10 cellular contexts compared by ENCODE assay signal in the genomic region with DNA sequence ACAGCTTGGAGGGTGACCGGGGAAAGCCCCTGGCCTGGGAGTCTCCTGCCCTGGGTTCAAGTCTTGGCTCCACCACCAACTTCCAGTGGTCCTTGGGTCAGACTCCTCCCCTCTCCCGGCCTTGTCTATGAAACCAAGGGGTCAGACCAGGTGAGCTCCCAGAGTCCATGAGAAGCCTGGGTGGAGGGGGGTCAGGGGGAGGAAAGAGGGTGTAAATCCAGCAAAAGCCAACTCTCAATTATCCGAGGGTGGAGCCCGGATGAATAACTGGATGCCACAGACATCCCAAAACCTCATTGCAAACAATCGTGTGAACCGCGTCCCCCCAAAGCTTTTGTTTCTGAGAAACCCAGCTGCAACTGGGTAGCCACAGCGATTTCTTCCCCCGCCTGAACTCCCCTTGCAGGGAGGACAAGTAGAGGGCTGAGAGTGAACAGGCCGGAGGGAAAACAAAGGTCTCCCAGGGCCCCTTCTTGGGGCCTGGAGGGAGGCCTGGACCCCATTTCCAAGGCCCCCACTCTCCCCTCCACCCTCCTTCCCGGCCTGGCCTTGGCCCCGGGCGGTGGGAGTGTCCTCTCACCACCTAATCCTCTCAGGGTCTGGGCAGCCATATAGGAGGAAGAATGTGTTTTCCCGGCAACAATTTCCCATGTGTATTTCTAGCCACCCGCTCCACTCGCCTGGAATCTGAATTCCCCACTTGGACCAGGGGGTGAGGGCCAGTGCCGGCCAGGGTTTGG. TPM values are rescaled to one million over a fixed set of nuclear protein-coding genes. Genes with fewer than 3 reads are reported as not detected.
DNase-seq lines count a peak whose midpoint lies in the region; ATAC-seq, FAIRE-seq and TF ChIP-seq lines count a peak whose summit lies in the region.
"Had no signal": no experiment of that assay in that cellular context is flagged by ENCODE, and none has a peak within 500 bp of the region (broad histone marks: within the 10 kb centered on the region; RNA-seq: fewer than 3 reads in every experiment).

No MANE protein-coding gene starts in this region.

- H3K9ac ChIP-seq in GM23248 (peak overlapping the region; percentile 78; the same call in 1 of the 2 replicates), astrocyte (ENCODE audit: low read length) (peak overlapping the region; percentile 78)

- no peaks in the 10 kb centered on the region for H3K9me3 Mint-ChIP-seq in astrocyte (ENCODE audit: unreplicated experiment)

- H3K4me2 ChIP-seq in GM23248 (ENCODE audit: unreplicated experiment) (peak overlapping the region; percentile 86), astrocyte (ENCODE audit: low read length) (peak overlapping the region; percentile 96)

- H3K4me3 ChIP-seq in GM23248 (peak overlapping the region; percentile 88; the same call in 1 of the 2 replicates), astrocyte (ENCODE audit: insufficient read depth, low read depth, low read length) (peak overlapping the region; percentile 72), skin epidermis (peak overlapping the region in 1 of 7 experiments; percentile 60)

- H3F3A ChIP-seq in GM23248 (ENCODE audit: insufficient read depth), result peaks cover 5% of the 10 kb centered on the region; the same call in 1 of the 2 replicates

- H3K4me1 ChIP-seq in GM23248 (ENCODE audit: insufficient read depth) (peaks cover 17% of the 10 kb centered on the region), astrocyte (ENCODE audit: insufficient read depth, low read length) (peaks cover 50% of the 10 kb centered on the region)

- H3K36me3 ChIP-seq in GM23248 (ENCODE audit: low read depth), result no peaks in the 10 kb centered on the region
- H3K36me3 ChIP-seq in astrocyte (ENCODE audit: insufficient read depth, low read length), result no peaks in the 10 kb centered on the region

- in situ Hi-C loops in GM23248 (cut with MboI), result no loop called here

- H3K27ac Mint-ChIP-seq in astrocyte (ENCODE audit: unreplicated experiment), result peak overlapping the region; percentile 41

- H3K9me2 ChIP-seq in GM23248 (ENCODE audit: insufficient read depth), result no peaks in the 10 kb centered on the region

- no peaks in the 10 kb centered on the region for H3K27me3 Mint-ChIP-seq in astrocyte (ENCODE audit: low read depth, unreplicated experiment)

- H3K9me3 ChIP-seq in GM23248 (ENCODE audit: low read depth) (no peaks in the 10 kb centered on the region), astrocyte (ENCODE audit: insufficient read depth, low read depth, low read length) (no peaks in the 10 kb centered on the region)

- H3K27me3 ChIP-seq in GM23248 (replicated peaks; ENCODE audit: insufficient read depth), result no peaks in the 10 kb centered on the region
- H3K27me3 ChIP-seq in astrocyte (ENCODE audit: insufficient read depth, low read length), result no peaks in the 10 kb centered on the region

- H4K20me1 ChIP-seq in GM23248 (ENCODE audit: insufficient read depth), result no peaks in the 10 kb centered on the region
- H4K20me1 ChIP-seq in astrocyte (ENCODE audit: insufficient read depth, low read length), result peaks cover 67% of the 10 kb centered on the region

- H3K4me1 Mint-ChIP-seq in astrocyte (ENCODE audit: low read depth, unreplicated experiment), result peaks cover 2% of the 10 kb centered on the region

- no peak for DNase-seq in GM23248
- peak; percentile 33 for DNase-seq in astrocyte (ENCODE audit: low read depth)
- DNase-seq in islet precursor cell, result peak; percentile 56
- DNase-seq in stimulated activated naive CD8-positive, alpha-beta T cell treated with anti-CD3 and anti-CD28 coated beads, Interleukin-15, Interleukin-2, amounts not matched to agents 100 U/mL and 50 U/mL, for 24 hours, result no peak
- no peak for DNase-seq in hepatic stellate cell (ENCODE audit: low spot score)
- DNase-seq in DMS79 (lab: John Stamatoyannopoulos, UW), result no peak
- DNase-seq: activated CD4-positive, alpha-beta T cell treated with anti-CD3 and anti-CD28 coated beads for 1 hour; stimulated activated CD4-positive, alpha-beta T cell treated with anti-CD3 and anti-CD28 coated beads, Interleukin-12 subunit alpha, Interleukin-12 subunit beta, amount 100 ng/mL, for 4 hours had no signal

- peak overlapping the region; percentile 67 for H3K4me3 Mint-ChIP-seq in astrocyte (ENCODE audit: unreplicated experiment)

- H2AFZ ChIP-seq in GM23248 (no peak overlapping the region), astrocyte (ENCODE audit: low read depth, low read length) (no peak overlapping the region)

- no peak for FAIRE-seq in astrocyte (lab: Jason Lieb, UNC)

- H3K27ac ChIP-seq in GM23248 (peak overlapping the region; percentile 40; the same call in 1 of the 2 replicates), astrocyte (ENCODE audit: low read depth, low read length) (no peak overlapping the region), skin epidermis (peak overlapping the region in 12 of 21 experiments; percentile 9 to 87 (median 74))

- ATAC-seq in activated CD4-positive, CD25-positive, alpha-beta regulatory T cell treated with anti-CD3 and anti-CD28 coated beads, Interleukin-2, amount 50 U/mL, for 24 hours, result no peak
- no peak for ATAC-seq in stimulated activated naive CD8-positive, alpha-beta T cell treated with anti-CD3 and anti-CD28 coated beads, Interleukin-15, Interleukin-2, amounts not matched to agents 100 U/mL and 50 U/mL, for 24 hours

- TF ChIP-seq CTCF in astrocyte (IDR thresholded peaks at IDR 0.05; ENCODE audit: insufficient read depth, low read depth, low read length), result no peak

- 53 to 58% methylated on average over 16 to 17 of the region's 17 CpGs for WGBS in GM23248 (ENCODE audit: low coverage in 1 of 2, low lambda C conversion rate in 2 of 2, missing lambda C conversion rate in 2 of 2), 2 experiments

- no peaks in the 10 kb centered on the region for H3K36me3 Mint-ChIP-seq in astrocyte (ENCODE audit: low read depth, unreplicated experiment)

- peaks cover 70% of the 10 kb centered on the region for H3K79me2 ChIP-seq in GM23248 (ENCODE audit: insufficient read depth)
- H3K79me2 ChIP-seq in astrocyte (ENCODE audit: insufficient read depth, low read length), result peaks cover 70% of the 10 kb centered on the region

RNA-seq across cellular contexts. Expression of gene GLIS2, which starts 2.5 kb away (rescaled TPM):
- 2.9 and 3.2 TPM in 2 replicates for total RNA-seq in GM23248 (2014; rRNA removed; shearing (Covaris generic))
- 6.8 and 7.3 TPM in 2 replicates for polyA plus RNA-seq in GM23248 (2016; fragmentation: Nextera tagmentation; extraction: Ambion mirVana)
- 16.5 and 18.9 TPM in 2 replicates for total RNA-seq in astrocyte

RNA-seq across cellular contexts. Expression of gene PAM16, which starts 32.8 kb away (rescaled TPM):
- total RNA-seq in GM23248 (2014; rRNA removed; shearing (Covaris generic)), result 20.4 and 33.0 TPM in 2 replicates
- 74.5 and 78.9 TPM in 2 replicates for polyA plus RNA-seq in GM23248 (2016; fragmentation: Nextera tagmentation; extraction: Ambion mirVana)
- 50.7 and 51.9 TPM in 2 replicates for total RNA-seq in astrocyte

RNA-seq across cellular contexts. Expression of gene TFAP4, which starts 45.5 kb away (rescaled TPM):
- 3.4 and 5.4 TPM in 2 replicates for total RNA-seq in GM23248 (2014; rRNA removed; shearing (Covaris generic))
- 0.91 and 1.5 TPM in 2 replicates for polyA plus RNA-seq in GM23248 (2016; fragmentation: Nextera tagmentation; extraction: Ambion mirVana)
- 6.1 and 7.7 TPM in 2 replicates for total RNA-seq in astrocyte

RNA-seq across cellular contexts. Expression of gene VASN, which starts 53.3 kb away (rescaled TPM):
- total RNA-seq in GM23248 (2014; rRNA removed; shearing (Covaris generic)), result 223 and 234 TPM in 2 replicates
- 160 and 169 TPM in 2 replicates for polyA plus RNA-seq in GM23248 (2016; fragmentation: Nextera tagmentation; extraction: Ambion mirVana)
- 32.0 and 38.7 TPM in 2 replicates for total RNA-seq in astrocyte

Comparison
In these comparisons a context has a peak if more than half of its experiments do, and no peak if none do; other contexts are left out.
1. DNase-seq: peak in astrocyte (single experiment) and islet precursor cell (single experiment); none in GM23248 (single experiment), stimulated activated naive CD8-positive, alpha-beta T cell treated with anti-CD3 and anti-CD28 coated beads, Interleukin-15, Interleukin-2, amounts not matched to agents 100 U/mL and 50 U/mL, for 24 hours (single experiment), hepatic stellate cell (single experiment) and DMS79 (single experiment).